In genomic region chr2:208256849-208257813, GRCh38 we compare ENCODE assay signal across 8 cellular contexts. TPM values are rescaled to one million over a fixed set of nuclear protein-coding genes. Genes with fewer than 3 reads are reported as not detected.
A peak's percentile ranks its signal among the peaks of the same experiment; 100 is the strongest.
DNase-seq lines count a peak whose midpoint lies in the region; ATAC-seq, FAIRE-seq and TF ChIP-seq lines count a peak whose summit lies in the region.
"Not testable (repeated sequence)": the region's sequence is repeated elsewhere in the genome, so short reads cannot be mapped to it uniquely, and the experiment has no call there.

No MANE protein-coding gene starts in this region.

- H2BK120ac ChIP-seq in neuronal stem cell (ENCODE audit: low read depth, low read length), result not testable (repeated sequence)

- H4K8ac ChIP-seq in neuronal stem cell (ENCODE audit: low read depth, low read length), result not testable (repeated sequence)

- H4K91ac ChIP-seq in neuronal stem cell (ENCODE audit: low read depth, low read length, poor library complexity), result not testable (repeated sequence)

- not testable (repeated sequence) for FAIRE-seq in astrocyte (lab: Jason Lieb, UNC)

- not testable (repeated sequence) for TF ChIP-seq CTCF in CD4-positive, alpha-beta T cell (IDR thresholded peaks at IDR 0.05); astrocyte (IDR thresholded peaks at IDR 0.05; ENCODE audit: insufficient read depth, low read depth, low read length); left ventricle myocardium inferior (IDR thresholded peaks at IDR 0.05; ENCODE audit: borderline replicate concordance)

- not testable (repeated sequence) for H3K4me3 ChIP-seq in astrocyte (ENCODE audit: insufficient read depth, low read depth, low read length); left ventricle myocardium inferior; neuronal stem cell (ENCODE audit: low read length in 2 of 2)
- H3K4me3 ChIP-seq in endocrine pancreas (ENCODE audit: control insufficient read depth, insufficient read depth, low read length) (peak overlapping the region; percentile 25), stomach smooth muscle (ENCODE audit: low read length in 2 of 2) (peak overlapping the region in 1 of 2 donors; percentile 22)

- H3K4ac ChIP-seq in neuronal stem cell (ENCODE audit: low read length), result not testable (repeated sequence)

- no CpG with 5 or more reads among the region's 12 CpGs for WGBS in neuronal stem cell (ENCODE audit: extremely low coverage in 2 of 2, insufficient read length in 2 of 2, insufficient replicate concordance in 1 of 2), 2 donors

- H3K79me2 ChIP-seq in astrocyte (ENCODE audit: insufficient read depth, low read length), result not testable (repeated sequence)

- not testable (repeated sequence) for H3K27me3 Mint-ChIP-seq in CD4-positive, alpha-beta T cell; astrocyte (ENCODE audit: low read depth, unreplicated experiment)

- H2AK5ac ChIP-seq in neuronal stem cell (ENCODE audit: low read depth, low read length), result not testable (repeated sequence)

- not testable (repeated sequence) for H3K14ac ChIP-seq in neuronal stem cell (ENCODE audit: low read length)

- in situ Hi-C loops in SK-MEL-5 (cut with HindIII; ENCODE audit: low pct_unique_long_range_greater_than_20kb, low sequenced_read_pairs), result not testable (repeated sequence)

- POLR2A ChIA-PET in CD4-positive, alpha-beta T cell (lab: Charles Lee), result not testable (repeated sequence)

- DNase-seq in CD4-positive, alpha-beta T cell; astrocyte (ENCODE audit: low read depth); left ventricle myocardium inferior; neuronal stem cell (ENCODE audit: low spot score): not testable (repeated sequence)
- DNase-seq in SK-MEL-5 (ENCODE audit: low read depth, low spot score) (peak; percentile 60), mucosa of gallbladder (ENCODE audit: low spot score) (peak; percentile 16)

- H3K4me1 ChIP-seq in astrocyte (ENCODE audit: insufficient read depth, low read length), result peaks cover 10% of the 10 kb centered on the region
- peaks cover 14% of the 10 kb centered on the region for H3K4me1 ChIP-seq in endocrine pancreas (ENCODE audit: control insufficient read depth, insufficient read depth, low read length)
- H3K4me1 ChIP-seq in left ventricle myocardium inferior, result peaks cover 46% of the 10 kb centered on the region
- peaks cover 1 to 22% of the 10 kb centered on the region in 2 donors for H3K4me1 ChIP-seq in neuronal stem cell (ENCODE audit: control insufficient read depth in 2 of 2, insufficient read depth in 1 of 2, low read depth in 1 of 2, low read length in 2 of 2)
- H3K4me1 ChIP-seq in stomach smooth muscle (ENCODE audit: control insufficient read depth, insufficient read depth, low read length), result not testable (repeated sequence)

- H2AFZ ChIP-seq in astrocyte (ENCODE audit: low read depth, low read length), result peak overlapping the region; percentile 49
- peak overlapping the region; percentile 89 for H2AFZ ChIP-seq in neuronal stem cell (ENCODE audit: low read length)

- H3K36me3 ChIP-seq in astrocyte (ENCODE audit: insufficient read depth, low read length), result peaks cover 10% of the 10 kb centered on the region
- H3K36me3 ChIP-seq in endocrine pancreas (ENCODE audit: control insufficient read depth, insufficient read depth, low read length); left ventricle myocardium inferior; stomach smooth muscle (ENCODE audit: control insufficient read depth in 2 of 2, insufficient read depth in 2 of 2, low read length in 2 of 2): not testable (repeated sequence)
- peaks cover under 1 to 19% of the 10 kb centered on the region in 2 donors for H3K36me3 ChIP-seq in neuronal stem cell (replicated peaks in 1 of 2; ENCODE audit: control insufficient read depth in 2 of 2, insufficient read depth in 2 of 2, low read length in 2 of 2)

- H3K9me3 Mint-ChIP-seq in CD4-positive, alpha-beta T cell; astrocyte (ENCODE audit: unreplicated experiment): not testable (repeated sequence)

- peaks cover 23% of the 10 kb centered on the region for H3K36me3 Mint-ChIP-seq in CD4-positive, alpha-beta T cell (ENCODE audit: low read depth)
- H3K36me3 Mint-ChIP-seq in astrocyte (ENCODE audit: low read depth, unreplicated experiment), result not testable (repeated sequence)

- H2BK15ac ChIP-seq in neuronal stem cell (ENCODE audit: low read length), result not testable (repeated sequence)

- H3K23ac ChIP-seq in neuronal stem cell (ENCODE audit: low read depth, low read length, poor library complexity), result not testable (repeated sequence)

- H3K9ac ChIP-seq in astrocyte (ENCODE audit: low read length); endocrine pancreas (ENCODE audit: control insufficient read depth, insufficient read depth, low read length); neuronal stem cell (ENCODE audit: low read depth, low read length, poor library complexity): not testable (repeated sequence)
- peak overlapping the region in 1 of 2 donors; percentile 21 for H3K9ac ChIP-seq in stomach smooth muscle (ENCODE audit: low read length in 2 of 2)

- H3K4me2 ChIP-seq in astrocyte (ENCODE audit: low read length); neuronal stem cell (ENCODE audit: insufficient read depth, low read length, poor library complexity, severe bottlenecking): not testable (repeated sequence)

- H3K4me3 Mint-ChIP-seq in CD4-positive, alpha-beta T cell, result peak overlapping the region; percentile 70
- peak overlapping the region; percentile 30 for H3K4me3 Mint-ChIP-seq in astrocyte (ENCODE audit: unreplicated experiment)

- peaks cover 25% of the 10 kb centered on the region for H3K4me1 Mint-ChIP-seq in CD4-positive, alpha-beta T cell (ENCODE audit: low read depth)
- peaks cover 29% of the 10 kb centered on the region for H3K4me1 Mint-ChIP-seq in astrocyte (ENCODE audit: low read depth, unreplicated experiment)

- H3K27me3 ChIP-seq in CD4-positive, alpha-beta T cell (ENCODE audit: control insufficient read depth, insufficient read depth, low read length); astrocyte (ENCODE audit: insufficient read depth, low read length); endocrine pancreas (ENCODE audit: control insufficient read depth, insufficient read depth, low read length); left ventricle myocardium inferior (ENCODE audit: low read depth); neuronal stem cell (ENCODE audit: control insufficient read depth in 3 of 3, insufficient read depth in 3 of 3, low read depth in 1 of 3, low read length in 3 of 3); stomach smooth muscle (ENCODE audit: control insufficient read depth in 1 of 2, insufficient read depth in 2 of 2, low read length in 2 of 2): not testable (repeated sequence)

- not testable (repeated sequence) for H2BK12ac ChIP-seq in neuronal stem cell (ENCODE audit: low read length)

- not testable (repeated sequence) for H4K20me1 ChIP-seq in astrocyte (ENCODE audit: insufficient read depth, low read length)

- intact Hi-C loops in CD4-positive, alpha-beta T cell (cut with DNase I, micrococcal nuclease), result loop anchor here (5.0 to 10.0 kb wide), 5 partner anchors 152 to 1748 kb away; partner anchors contain the start of genes CCNYL1 (in 1 of the 2), FASTKD2 (in 1 of the 2), MDH1B (in 1 of the 2) and RPE (in 1 of the 2)
- intact Hi-C loops in left ventricle myocardium inferior (cut with micrococcal nuclease), result not testable (repeated sequence)

- not testable (repeated sequence) for H3K79me1 ChIP-seq in neuronal stem cell (ENCODE audit: low read depth, low read length)

- H3K27ac Mint-ChIP-seq in CD4-positive, alpha-beta T cell, result not testable (repeated sequence)
- H3K27ac Mint-ChIP-seq in astrocyte (ENCODE audit: unreplicated experiment), result peak overlapping the region; percentile 29

- ATAC-seq in CD4-positive, alpha-beta T cell (ENCODE audit: poor library complexity), result not testable (repeated sequence)

- not testable (repeated sequence) for H2BK5ac ChIP-seq in neuronal stem cell (ENCODE audit: low read length)

- not testable (repeated sequence) for H3K18ac ChIP-seq in neuronal stem cell (ENCODE audit: low read length)

- H3K27ac ChIP-seq in CD4-positive, alpha-beta T cell (ENCODE audit: low read depth, low read length); astrocyte (ENCODE audit: low read depth, low read length): not testable (repeated sequence)
- H3K27ac ChIP-seq in left ventricle myocardium inferior (replicated peaks), result peak overlapping the region; percentile 91
- H3K27ac ChIP-seq in neuronal stem cell (replicated peaks; ENCODE audit: low read length), result peak overlapping the region; percentile 65
- peak overlapping the region; percentile 46 for H3K27ac ChIP-seq in stomach smooth muscle (ENCODE audit: low read length)

- not testable (repeated sequence) for H3K9me3 ChIP-seq in CD4-positive, alpha-beta T cell (ENCODE audit: control insufficient read depth, low read length); astrocyte (ENCODE audit: insufficient read depth, low read depth, low read length); endocrine pancreas (ENCODE audit: control insufficient read depth, low read length); left ventricle myocardium inferior (replicated peaks); neuronal stem cell (replicated peaks in 1 of 2; ENCODE audit: control insufficient read depth in 2 of 2, insufficient read depth in 1 of 2, low read depth in 1 of 2, low read length in 2 of 2); stomach smooth muscle (ENCODE audit: control insufficient read depth in 2 of 2, low read length in 2 of 2)

- CTCF ChIA-PET in CD4-positive, alpha-beta T cell (lab: Charles Lee), result not testable (repeated sequence)

RNA-seq across cellular contexts. Expression of gene IDH1, which starts 2.3 kb away (rescaled TPM):
- total RNA-seq in CD4-positive, alpha-beta T cell, result 1 to 10 TPM; 3.0 to 3.4 TPM
- 432 and 474 TPM in 2 replicates for total RNA-seq in SK-MEL-5 (2014; rRNA removed; shearing (Covaris generic))
- 270 and 305 TPM in 2 replicates for polyA plus RNA-seq in SK-MEL-5 (2015; cell fraction: cytosol; rRNA removed)
- polyA plus RNA-seq in SK-MEL-5 (2015; cell fraction: nucleus; rRNA removed), result 437 and 505 TPM in 2 replicates
- total RNA-seq in astrocyte (160 and 181 TPM in 2 replicates), left ventricle myocardium inferior (38.4 TPM), mucosa of gallbladder (239 TPM)
- 148 TPM for polyA plus RNA-seq in neuronal stem cell (2013, experiment 1 of 2)
- 156 TPM for polyA plus RNA-seq in neuronal stem cell (2013, experiment 2 of 2)

RNA-seq across cellular contexts. Expression of gene PIKFYVE, which starts 8.9 kb away (rescaled TPM):
- total RNA-seq in CD4-positive, alpha-beta T cell, result 10 to 100 TPM; 29.3 to 29.9 TPM
- 50.9 and 52.0 TPM in 2 replicates for total RNA-seq in SK-MEL-5 (2014; rRNA removed; shearing (Covaris generic))
- 26.6 and 36.5 TPM in 2 replicates for polyA plus RNA-seq in SK-MEL-5 (2015; cell fraction: cytosol; rRNA removed)
- polyA plus RNA-seq in SK-MEL-5 (2015; cell fraction: nucleus; rRNA removed), result 41.9 and 50.3 TPM in 2 replicates
- total RNA-seq in astrocyte (29.8 and 32.2 TPM in 2 replicates), left ventricle myocardium inferior (13.9 TPM), mucosa of gallbladder (23.3 TPM)
- 14.6 TPM for polyA plus RNA-seq in neuronal stem cell (2013, experiment 1 of 2)
- 15.1 TPM for polyA plus RNA-seq in neuronal stem cell (2013, experiment 2 of 2)
